Comparison of ENCODE assay signal across 8 cellular contexts in genomic region chr1:211829343-211830054, GRCh38. TPM values are rescaled to one million over a fixed set of nuclear protein-coding genes. Genes with fewer than 3 reads are reported as not detected.
A peak's percentile ranks its signal among the peaks of the same experiment; 100 is the strongest.
DNase-seq lines count a peak whose midpoint lies in the region; ATAC-seq and TF ChIP-seq lines count a peak whose summit lies in the region.

No MANE protein-coding gene starts in this region.

- H3K36me3 ChIP-seq in H7 (replicated peaks; ENCODE audit: control insufficient read depth, insufficient read depth, low read length), result no peaks in the 10 kb centered on the region
- no peaks in the 10 kb centered on the region for H3K36me3 ChIP-seq in Peyer's patch

- peak in 1 of 2 donors; percentile 45 for TF ChIP-seq POLR2A in Peyer's patch (IDR thresholded peaks at IDR 0.05)
- no peak for TF ChIP-seq POLR2A in lower leg skin (IDR thresholded peaks at IDR 0.05)

- TF ChIP-seq CTCF in Peyer's patch (IDR thresholded peaks at IDR 0.05), result peak in 2 of 6 experiments; percentile 6 to 7
- TF ChIP-seq CTCF in lower leg skin (IDR thresholded peaks at IDR 0.05), result no peak

- H3K9me3 ChIP-seq in Peyer's patch, result no peaks in the 10 kb centered on the region

- H3K4me3 ChIP-seq in H7 (ENCODE audit: insufficient read depth, low read depth, low read length) (peak overlapping the region; percentile 63), Peyer's patch (peak overlapping the region; percentile 87 to 93 (median 90)), lower leg skin (ENCODE audit: low read depth, poor library complexity, severe bottlenecking) (peak overlapping the region; percentile 79)

- DNase-seq in AG20443 (ENCODE audit: low spot score), result peak; percentile 47
- DNase-seq in H7, result peak; percentile 75
- DNase-seq in Peyer's patch, result peak; percentile 26 to 74 (median 59)
- DNase-seq in dermis blood vessel endothelial cell, result peak; percentile 3
- DNase-seq in lower leg skin (ENCODE audit: low spot score in 2 of 2), result peak in 1 of 2 donors; percentile 85
- no peak for DNase-seq in NCI-H446 (lab: John Stamatoyannopoulos, UW)

- peaks cover 0 to 23% (median 0%) of the 10 kb centered on the region in 4 donors for H3K4me1 ChIP-seq in Peyer's patch

- peaks cover 9% of the 10 kb centered on the region for H3K27me3 ChIP-seq in H7 (ENCODE audit: control insufficient read depth, insufficient read depth, low read length)
- H3K27me3 ChIP-seq in Peyer's patch, result no peaks in the 10 kb centered on the region

- no peak for ATAC-seq in GM21423 (IDR thresholded peaks at IDR 0.05; ENCODE audit: unreplicated experiment)

- peak overlapping the region; percentile 90 to 95 (median 92) for H3K27ac ChIP-seq in Peyer's patch
- H3K27ac ChIP-seq in temporal lobe (ENCODE audit: low read depth, low read length), result peak overlapping the region; percentile 53

- intact Hi-C loops in lower leg skin (cut with DNase I; ENCODE audit: low total_unique reads), result no loop called here

- WGBS in lower leg skin, 2 donors, result 37 to 47% methylated on average over 22 of the region's 22 CpGs

RNA-seq across cellular contexts. Expression of gene LPGAT1, which starts 1.1 kb away (rescaled TPM):
- total RNA-seq in H7 (2014; rRNA removed; shearing (Covaris generic)), result 10.5 and 20.2 TPM in 2 replicates
- 100 to 1,000 TPM in 3 of 4 donors, 10 to 100 TPM in 1; 18.2 to 171 (median 138) TPM for total RNA-seq in Peyer's patch
- total RNA-seq in dermis blood vessel endothelial cell, result 65.4 and 76.6 TPM in 2 replicates
- total RNA-seq in lower leg skin, result 10 to 100 TPM; 13.7 to 86.3 (median 26.7) TPM
- 80.6 TPM for total RNA-seq in temporal lobe

Comparison
In these comparisons a context has a peak if more than half of its experiments do, and no peak if none do; other contexts are left out.
1. DNase-seq: peak in AG20443 (single experiment), H7 (single experiment), Peyer's patch (3 of 3) and dermis blood vessel endothelial cell (single experiment); none in NCI-H446 (0 of 2).
2. Peak in every context shown above with its lines, with median percentiles within 50 percentile points of each other: H3K4me3 ChIP-seq.